Comparison of ENCODE assay signal across 8 cellular contexts in the genomic region with DNA sequence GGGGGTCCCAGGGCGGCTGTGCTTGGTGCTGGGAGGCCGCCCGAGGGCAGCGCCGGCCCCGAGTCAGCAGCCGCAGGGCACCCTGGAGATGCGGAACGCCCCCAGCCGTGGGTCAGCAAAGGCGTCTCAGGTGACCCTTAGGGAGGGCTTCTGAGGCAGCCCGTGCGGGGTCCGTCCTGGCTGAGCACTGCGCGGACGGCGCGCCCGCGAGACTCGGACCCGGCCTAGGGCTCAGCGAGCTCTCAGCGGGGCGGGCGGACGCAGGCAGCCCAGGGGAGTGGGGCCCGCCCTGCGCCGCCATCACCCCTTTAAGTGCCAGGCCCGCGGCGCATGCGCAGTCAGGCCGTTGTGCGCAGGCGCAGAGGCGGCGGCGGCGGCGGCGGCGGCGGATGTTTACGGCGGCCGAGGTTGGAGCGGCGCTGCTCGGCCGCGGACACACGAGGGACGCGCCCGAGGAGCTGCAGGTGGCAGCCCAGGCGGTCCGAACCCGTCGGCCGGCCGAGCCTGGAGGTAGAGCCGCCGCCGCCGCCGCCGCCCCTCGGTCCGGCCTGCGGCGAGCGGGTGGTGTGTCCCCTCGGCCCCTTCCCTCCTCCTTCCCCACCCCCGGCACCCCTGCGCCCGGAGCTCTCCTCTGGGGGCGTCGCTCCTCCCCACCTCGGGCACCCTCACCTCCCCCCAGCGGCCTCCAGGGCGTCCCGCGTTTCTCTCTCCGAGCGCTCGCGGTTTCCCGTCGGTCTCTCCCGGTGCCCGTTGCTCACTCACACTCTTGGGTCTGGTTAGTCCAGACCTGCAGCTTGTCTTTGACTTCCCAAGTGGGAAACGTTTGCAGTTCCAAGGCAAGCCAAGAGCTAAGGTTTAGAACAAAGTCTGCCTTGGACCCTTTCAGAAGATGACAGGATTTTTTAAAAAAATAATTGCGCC. TPM values are rescaled to one million over a fixed set of nuclear protein-coding genes. Genes with fewer than 3 reads are reported as not detected.
DNase-seq lines count a peak whose midpoint lies in the region; ATAC-seq, FAIRE-seq and TF ChIP-seq lines count a peak whose summit lies in the region.

A gene (plus strand): TSS at position 388 of the 921 bp plus-strand sequence. CDS start 4,218 bp downstream, outside the sequence.

- H3K4me3 ChIP-seq in AG04449 (ENCODE audit: low read depth, low read length) (peak within 1 kb of the TSS; percentile 74), keratinocyte (ENCODE audit: control insufficient read depth in 2 of 3, extremely low read depth in 1 of 3, insufficient read depth in 2 of 3, low read depth in 1 of 3, low read length in 3 of 3) (peak within 1 kb of the TSS; percentile 73 to 94 (median 82))

- no peak for DNase-seq in AG04449 (ENCODE audit: low read depth, low spot score)
- peak; percentile 66 for DNase-seq in NCI-H226
- DNase-seq in central memory CD8-positive, alpha-beta T cell (ENCODE audit: low spot score in 2 of 2) = peak; percentile 70 to 79
- DNase-seq in keratinocyte (ENCODE audit: low read depth, low spot score) = peak; percentile 13
- DNase-seq in stimulated activated CD4-positive, alpha-beta T cell treated with anti-CD3 and anti-CD28 coated beads, Interleukin-15, amount 100 ng/mL, for 1 hour (ENCODE audit: low read depth in 1 of 2, low spot score in 1 of 2) = peak; percentile 68 to 81

- H3K27ac Mint-ChIP-seq in central memory CD8-positive, alpha-beta T cell (ENCODE audit: low read depth) = peak within 1 kb of the TSS; percentile 98

- H3K4me1 Mint-ChIP-seq in central memory CD8-positive, alpha-beta T cell = peaks cover 53% of the 10 kb centered on the region

- peak within 1 kb of the TSS; percentile 90 for H2AFZ ChIP-seq in keratinocyte (ENCODE audit: control insufficient read depth, low read length)

- POLR2A ChIA-PET in AG04449 (lab: Yijun Ruan, JAX) = interaction anchor here (0.6 to 2.1 kb wide), 3 partner anchors 9 to 31 kb away, joined by 3 to 8 read pairs (median 5); no protein-coding TSS in a partner anchor

- peaks cover 0 to 4% of the 10 kb centered on the region in 2 experiments for H3K36me3 ChIP-seq in keratinocyte (ENCODE audit: control insufficient read depth in 2 of 2, extremely low read depth in 1 of 2, insufficient read depth in 2 of 2, low read length in 2 of 2)

- H3K9me3 ChIP-seq in keratinocyte (ENCODE audit: control insufficient read depth, low read depth, low read length) = no peaks in the 10 kb centered on the region

- CTCF ChIA-PET in AG04449 (lab: Yijun Ruan, JAX) = interaction anchor here (0.8 to 1.0 kb wide), 2 partner anchors 32 to 134 kb away, joined by 3 read pairs; no protein-coding TSS in a partner anchor

- ATAC-seq in GM18907 (IDR thresholded peaks at IDR 0.05; ENCODE audit: unreplicated experiment) (peak; percentile 78), HG03139 (IDR thresholded peaks at IDR 0.05; ENCODE audit: unreplicated experiment) (peak; percentile 82)
- peak; percentile 87 to 88 for ATAC-seq in activated CD4-positive, CD25-positive, alpha-beta regulatory T cell treated with anti-CD3 and anti-CD28 coated beads, Interleukin-2, amount 50 U/mL, for 24 hours
- peak; percentile 89 for ATAC-seq in central memory CD8-positive, alpha-beta T cell (replicated peaks; ENCODE audit: extremely low read depth, poor library complexity, severe bottlenecking)

- no peaks in the 10 kb centered on the region for H3K9me3 Mint-ChIP-seq in central memory CD8-positive, alpha-beta T cell

- no peaks in the 10 kb centered on the region for H3K9me1 ChIP-seq in keratinocyte (ENCODE audit: control insufficient read depth, extremely low read depth, insufficient read depth, low read length)

- H3K79me2 ChIP-seq in keratinocyte (ENCODE audit: control insufficient read depth, insufficient read depth, low read length) = peaks cover 6% of the 10 kb centered on the region

- dilution Hi-C loops in keratinocyte (cut with MboI; ENCODE audit: extremely low pct_ligation_motif_present, low sequenced_read_pairs) = no loop called here

- H4K20me1 ChIP-seq in keratinocyte (ENCODE audit: control insufficient read depth, extremely low read depth, insufficient read depth, low read length) = no peaks in the 10 kb centered on the region

- H3K27me3 Mint-ChIP-seq in central memory CD8-positive, alpha-beta T cell = peaks cover 13% of the 10 kb centered on the region

- FAIRE-seq in keratinocyte (lab: Jason Lieb, UNC) = no peak

- H3K4me1 ChIP-seq in keratinocyte (ENCODE audit: control insufficient read depth, extremely low read depth, insufficient read depth, low read length) = peaks cover 9% of the 10 kb centered on the region

- H3K4me2 ChIP-seq in keratinocyte (ENCODE audit: control insufficient read depth, extremely low read depth, insufficient read depth, low read depth, low read length) = peak within 1 kb of the TSS; percentile 90

- H3K27ac ChIP-seq in keratinocyte (ENCODE audit: control insufficient read depth, insufficient read depth, low read length) = peak within 1 kb of the TSS; percentile 66

- H3K4me3 Mint-ChIP-seq in central memory CD8-positive, alpha-beta T cell = peak within 1 kb of the TSS; percentile 95

- peaks cover 31% of the 10 kb centered on the region for H3K36me3 Mint-ChIP-seq in central memory CD8-positive, alpha-beta T cell (ENCODE audit: insufficient read depth)

- no peak for TF ChIP-seq CTCF in AG04449 (IDR thresholded peaks at IDR 0.05; ENCODE audit: insufficient read depth, low read length, missing control alignments)
- TF ChIP-seq CTCF in keratinocyte (optimal IDR thresholded peaks at IDR 0.05 in 1 of 3, IDR thresholded peaks at IDR 0.05 in 1 of 3, conservative IDR thresholded peaks at IDR 0.05 in 1 of 3; ENCODE audit: extremely low read depth in 1 of 3, insufficient read depth in 2 of 3, low read length in 3 of 3) = no peak

- H3K9ac ChIP-seq in keratinocyte (ENCODE audit: control insufficient read depth, extremely low read depth, insufficient read depth, low read length) = peak within 1 kb of the TSS; percentile 82

- peaks cover 2% of the 10 kb centered on the region for H3K27me3 ChIP-seq in keratinocyte (ENCODE audit: control insufficient read depth, extremely low read depth, insufficient read depth, low read length)

RNA-seq across cellular contexts. Expression of the gene that starts here (rescaled TPM):
- polyA plus RNA-seq in keratinocyte = 24.5 to 25.8 TPM (median 25.6 TPM) in 3 replicates
- 36.6 TPM for polyA plus RNA-seq in keratinocyte (2011; ENCODE audit: low read depth)
- polyA plus RNA-seq in keratinocyte (2011; cell fraction: cytosol; rRNA removed) = 12.2 and 14.2 TPM in 2 replicates
- polyA plus RNA-seq in keratinocyte (2011; cell fraction: nucleus; rRNA removed) = 69.4 and 91.5 TPM in 2 replicates
- polyA plus RNA-seq in keratinocyte (2012; ENCODE audit: low replicate concordance) = 11.7 and 18.5 TPM in 2 replicates
- polyA minus RNA-seq in keratinocyte = 7.1 to 18.6 TPM (median 14.0 TPM) in 3 replicates
- 14.6 TPM for polyA minus RNA-seq in keratinocyte (2011; cell fraction: cytosol; rRNA and poly(A)+ RNA removed)
- polyA minus RNA-seq in keratinocyte (2011; cell fraction: nucleus; rRNA and poly(A)+ RNA removed) = 15.0 and 26.2 TPM in 2 replicates
